In genomic region chr1:155859234-155859829, GRCh38 we compare ENCODE assay signal across 8 cellular contexts. TPM values are rescaled to one million over a fixed set of nuclear protein-coding genes. Genes with fewer than 3 reads are reported as not detected.
A peak's percentile ranks its signal among the peaks of the same experiment; 100 is the strongest.
DNase-seq lines count a peak whose midpoint lies in the region; ATAC-seq and TF ChIP-seq lines count a peak whose summit lies in the region.

Gene SYT11, plus strand, starts transcription at chr1:155859567. Its CDS starts 195 bp downstream, at chr1:155859762.

- ATAC-seq in CD4-positive, alpha-beta T cell (ENCODE audit: poor library complexity): peak; percentile 89
- peak; percentile 62 for ATAC-seq in GM19467 (IDR thresholded peaks at IDR 0.05; ENCODE audit: unreplicated experiment)
- peak; percentile 79 for ATAC-seq in activated CD8-positive, alpha-beta T cell treated with anti-CD3 and anti-CD28 coated beads, Interleukin-2, amount 10 ng/mL, durations not matched to agents 7 days and 5 days

- H3K4me3 Mint-ChIP-seq in CD4-positive, alpha-beta T cell: peak within 1 kb of the TSS; percentile 93
- peak within 1 kb of the TSS; percentile 96 for H3K4me3 Mint-ChIP-seq in activated CD8-positive, alpha-beta T cell treated with anti-CD3 and anti-CD28 coated beads, Interleukin-2, amount 10 ng/mL, durations not matched to agents 7 days and 5 days

- H3K36me3 Mint-ChIP-seq in CD4-positive, alpha-beta T cell (ENCODE audit: low read depth): peaks cover 10% of the 10 kb centered on the region
- H3K36me3 Mint-ChIP-seq in activated CD8-positive, alpha-beta T cell treated with anti-CD3 and anti-CD28 coated beads, Interleukin-2, amount 10 ng/mL, durations not matched to agents 7 days and 5 days (ENCODE audit: low read depth): peaks cover 15% of the 10 kb centered on the region

- peak within 1 kb of the TSS; percentile 42 for H3K27ac ChIP-seq in CD4-positive, alpha-beta T cell (ENCODE audit: low read depth, low read length)
- H3K27ac ChIP-seq in duodenal mucosa (ENCODE audit: low read depth, low read length): peak within 1 kb of the TSS; percentile 49
- peak within 1 kb of the TSS; percentile 96 to 98 for H3K27ac ChIP-seq in liver (ENCODE audit: low read depth in 1 of 2, low read length in 2 of 2)

- intact Hi-C loops in CD4-positive, alpha-beta T cell (cut with DNase I, micrococcal nuclease): loop anchor here (1.0 to 10.0 kb wide), 7 partner anchors 33 to 585 kb away; partner anchors contain the start of genes ARHGEF2 (in 1 of the 2), CLK2 (in 1 of the 2), HCN3 (in 1 of the 2) and KHDC4 (in 1 of the 2)

- H3K36me3 ChIP-seq in duodenal mucosa (ENCODE audit: control insufficient read depth in 1 of 2, insufficient read depth in 2 of 2, low read length in 2 of 2): peaks cover 5 to 7% of the 10 kb centered on the region in 2 donors
- H3K36me3 ChIP-seq in liver (ENCODE audit: control insufficient read depth in 4 of 4, insufficient read depth in 3 of 4, low read depth in 1 of 4, low read length in 3 of 4): peaks cover 0 to 3% (median 2%) of the 10 kb centered on the region in 4 donors

- no peak for TF ChIP-seq CTCF in CD4-positive, alpha-beta T cell (IDR thresholded peaks at IDR 0.05)
- peak; percentile 6 for TF ChIP-seq CTCF in liver (IDR thresholded peaks at IDR 0.05; ENCODE audit: low read depth, low read length, missing input control)

- H3K4me1 Mint-ChIP-seq in CD4-positive, alpha-beta T cell (ENCODE audit: low read depth): peaks cover 33% of the 10 kb centered on the region
- peaks cover 56% of the 10 kb centered on the region for H3K4me1 Mint-ChIP-seq in activated CD8-positive, alpha-beta T cell treated with anti-CD3 and anti-CD28 coated beads, Interleukin-2, amount 10 ng/mL, durations not matched to agents 7 days and 5 days (ENCODE audit: low read depth)

- H3K4me1 ChIP-seq in duodenal mucosa (ENCODE audit: control insufficient read depth in 1 of 2, insufficient read depth in 2 of 2, low read length in 2 of 2): peaks cover 18 to 22% of the 10 kb centered on the region in 2 donors
- peaks cover 5 to 23% (median 16%) of the 10 kb centered on the region in 4 donors for H3K4me1 ChIP-seq in liver (ENCODE audit: control insufficient read depth in 4 of 4, insufficient read depth in 4 of 4, low read length in 3 of 4)

- peak; percentile 25 to 31 for TF ChIP-seq RAD21 in liver (IDR thresholded peaks at IDR 0.05)

- POLR2A ChIA-PET in CD4-positive, alpha-beta T cell (lab: Charles Lee): interaction anchor here (1.0 to 1.3 kb wide), 7 partner anchors 10 to 598 kb away, joined by 3 to 5 read pairs (median 3); no protein-coding TSS in a partner anchor
- POLR2A ChIA-PET in activated CD8-positive, alpha-beta T cell treated with anti-CD3 and anti-CD28 coated beads, Interleukin-2, amount 10 ng/mL, durations not matched to agents 7 days and 5 days (lab: Charles Lee): interaction anchor here (0.7 to 1.7 kb wide), 10 partner anchors 8 to 484 kb away, joined by 3 to 8 read pairs (median 3); partner anchors contain the start of genes ARHGEF2 and PMF1

- no peaks in the 10 kb centered on the region for H3K9me3 Mint-ChIP-seq in CD4-positive, alpha-beta T cell
- no peaks in the 10 kb centered on the region for H3K9me3 Mint-ChIP-seq in activated CD8-positive, alpha-beta T cell treated with anti-CD3 and anti-CD28 coated beads, Interleukin-2, amount 10 ng/mL, durations not matched to agents 7 days and 5 days (ENCODE audit: insufficient read depth)

- H3K27me3 Mint-ChIP-seq in CD4-positive, alpha-beta T cell: peaks cover 25% of the 10 kb centered on the region
- no peaks in the 10 kb centered on the region for H3K27me3 Mint-ChIP-seq in activated CD8-positive, alpha-beta T cell treated with anti-CD3 and anti-CD28 coated beads, Interleukin-2, amount 10 ng/mL, durations not matched to agents 7 days and 5 days (ENCODE audit: low read depth)

- H3K9ac ChIP-seq in duodenal mucosa (ENCODE audit: low read depth in 1 of 2, low read length in 2 of 2): peak within 1 kb of the TSS; percentile 53 to 72
- peak within 1 kb of the TSS; percentile 78 to 99 for H3K9ac ChIP-seq in liver (ENCODE audit: low read depth in 1 of 2, low read length in 2 of 2)

- 3% methylated on average over 33 of the region's 33 CpGs for WGBS in liver

- H3K4me3 ChIP-seq in duodenal mucosa (ENCODE audit: low read depth in 1 of 2, low read length in 2 of 2): peak within 1 kb of the TSS; percentile 45 to 78
- H3K4me3 ChIP-seq in liver (ENCODE audit: low read depth in 1 of 3, low read length in 3 of 3): peak within 1 kb of the TSS; percentile 50 to 84 (median 63)

- H3K27ac Mint-ChIP-seq in CD4-positive, alpha-beta T cell: peak within 1 kb of the TSS; percentile 81
- H3K27ac Mint-ChIP-seq in activated CD8-positive, alpha-beta T cell treated with anti-CD3 and anti-CD28 coated beads, Interleukin-2, amount 10 ng/mL, durations not matched to agents 7 days and 5 days: peak within 1 kb of the TSS; percentile 87

- CTCF ChIA-PET in CD4-positive, alpha-beta T cell (lab: Charles Lee): interaction anchor here (0.9 to 1.5 kb wide), 2 partner anchors 609 to 686 kb away, joined by 3 read pairs; partner anchors contain the start of gene KRTCAP2
- CTCF ChIA-PET in activated CD8-positive, alpha-beta T cell treated with anti-CD3 and anti-CD28 coated beads, Interleukin-2, amount 10 ng/mL, durations not matched to agents 7 days and 5 days (lab: Charles Lee): interaction anchor here (0.8 to 2.2 kb wide), 8 partner anchors 10 to 207 kb away, joined by 3 to 7 read pairs (median 3); partner anchors contain the start of gene UBQLN4

- no peaks in the 10 kb centered on the region for H3K9me3 ChIP-seq in CD4-positive, alpha-beta T cell (ENCODE audit: control insufficient read depth, low read length)
- no peaks in the 10 kb centered on the region for H3K9me3 ChIP-seq in duodenal mucosa (ENCODE audit: control insufficient read depth in 1 of 2, low read length in 2 of 2)
- H3K9me3 ChIP-seq in liver (ENCODE audit: control insufficient read depth in 4 of 4, low read length in 3 of 4): no peaks in the 10 kb centered on the region

- H3K27me3 ChIP-seq in CD4-positive, alpha-beta T cell (ENCODE audit: control insufficient read depth, insufficient read depth, low read length): peaks cover 8% of the 10 kb centered on the region
- peaks cover 3 to 13% of the 10 kb centered on the region in 2 donors for H3K27me3 ChIP-seq in duodenal mucosa (ENCODE audit: control insufficient read depth in 1 of 2, insufficient read depth in 2 of 2, low read length in 2 of 2)
- no peaks in the 10 kb centered on the region for H3K27me3 ChIP-seq in liver (ENCODE audit: control insufficient read depth in 4 of 4, insufficient read depth in 4 of 4, low read length in 3 of 4)

- peak; percentile 83 to 93 (median 91) for DNase-seq in CD4-positive, alpha-beta T cell
- DNase-seq in HS-27A (ENCODE audit: low read depth) (peak; percentile 88), NK-92 (lab: John Stamatoyannopoulos, UW; ENCODE audit: unreplicated experiment) (peak; percentile 45)
- DNase-seq in activated CD8-positive, alpha-beta T cell treated with anti-CD3 and anti-CD28 coated beads, Interleukin-2, amount 10 ng/mL, durations not matched to agents 7 days and 5 days: peak; percentile 95
- DNase-seq in stimulated activated CD4-positive, alpha-beta T cell treated with anti-CD3 and anti-CD28 coated beads, Interleukin-4, amount 100 ng/mL, for 1 hour: peak; percentile 95

TF ChIP-seq in liver, 16 proteins besides CTCF, POLR2A, EP300 and RAD21 (continues in another document):
- TF ChIP-seq YY1 (IDR thresholded peaks at IDR 0.05) (peak; percentile 68), GABPA (IDR thresholded peaks at IDR 0.05 in 1 of 2, conservative IDR thresholded peaks at IDR 0.05 in 1 of 2) (peak; percentile 65 to 91), JUND (IDR thresholded peaks at IDR 0.05) (no peak), MAX (IDR thresholded peaks at IDR 0.05) (no peak), TAF1 (conservative IDR thresholded peaks at IDR 0.05) (no peak), REST (IDR thresholded peaks at IDR 0.05) (no peak), HNF4G (IDR thresholded peaks at IDR 0.05) (peak; percentile 43), FOXA2 (IDR thresholded peaks at IDR 0.05) (no peak), RXRA (IDR thresholded peaks at IDR 0.05) (no peak), FOXA1 (IDR thresholded peaks at IDR 0.05) (no peak), ATF3 (IDR thresholded peaks at IDR 0.05) (no peak), HNF4A (conservative IDR thresholded peaks at IDR 0.05) (no peak), SP1 (IDR thresholded peaks at IDR 0.05) (peak; percentile 69)

RNA-seq across cellular contexts. Expression of gene SYT11, which starts in this region (rescaled TPM):
- 1 to 10 TPM; 6.1 to 6.3 TPM for total RNA-seq in CD4-positive, alpha-beta T cell
- total RNA-seq in activated CD8-positive, alpha-beta T cell treated with anti-CD3 and anti-CD28 coated beads, Interleukin-2, amount 10 ng/mL, durations not matched to agents 7 days and 5 days: 10 to 100 TPM; 11.9 to 12.2 TPM
- 1 to 10 TPM in 1 of 2 donors, under 1 TPM in 1; 0.75 to 1.2 TPM for total RNA-seq in liver
- under 1 TPM; 0.49 to 0.76 TPM for polyA plus RNA-seq in liver

Comparison
In these comparisons a context has a peak if more than half of its experiments do, and no peak if none do; other contexts are left out.
1. Peak in every context shown above with its lines: DNase-seq, ATAC-seq, H3K4me3 ChIP-seq and H3K27ac ChIP-seq.
2. DNase-seq: peak in every context shown above with its lines; median percentile 95 in activated CD8-positive, alpha-beta T cell treated with anti-CD3 and anti-CD28 coated beads, Interleukin-2, amount 10 ng/mL, durations not matched to agents 7 days and 5 days; 95 in stimulated activated CD4-positive, alpha-beta T cell treated with anti-CD3 and anti-CD28 coated beads, Interleukin-4, amount 100 ng/mL, for 1 hour; 91 in CD4-positive, alpha-beta T cell; 88 in HS-27A; 45 in NK-92.
3. H3K27ac ChIP-seq: peak in every context shown above with its lines; median percentile 97 in liver; 49 in duodenal mucosa; 42 in CD4-positive, alpha-beta T cell.